Comparison of ENCODE assay signal across 22 cellular contexts in the genomic region with DNA sequence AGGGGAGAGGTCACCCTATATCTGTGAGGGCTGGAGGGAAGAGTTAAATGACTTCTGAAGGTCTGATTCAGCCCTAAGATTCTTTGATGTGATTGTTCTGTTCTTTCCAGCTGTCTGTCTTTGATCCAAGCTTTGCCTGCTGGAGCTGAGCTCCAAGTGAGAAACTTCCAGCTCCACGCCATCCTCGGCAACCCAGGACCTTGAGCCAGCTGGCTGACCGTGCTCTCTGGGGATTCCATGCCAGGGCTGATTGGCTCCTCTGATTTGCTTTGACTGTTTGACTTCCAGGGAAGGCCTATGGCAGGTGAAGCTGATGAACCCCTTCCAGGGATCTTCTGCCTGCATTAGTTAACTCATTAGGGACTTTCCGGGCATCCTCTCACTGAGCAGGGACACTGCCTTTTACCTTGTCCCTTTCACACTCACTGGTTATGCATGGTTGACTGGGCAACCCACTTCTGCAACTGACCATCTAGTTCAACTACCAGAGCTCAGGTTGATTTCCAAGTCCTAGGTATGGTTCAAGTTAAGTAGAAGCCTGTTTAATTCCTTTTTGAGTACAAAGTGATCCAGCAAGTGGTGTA.
DNase-seq lines count a peak whose midpoint lies in the region; ATAC-seq and TF ChIP-seq lines count a peak whose summit lies in the region.
"Had no signal": no experiment of that assay in that cellular context is flagged by ENCODE, and none has a peak within 500 bp of the region (broad histone marks: within the 10 kb centered on the region; RNA-seq: fewer than 3 reads in every experiment).

No MANE protein-coding gene starts in this region.

- TF ChIP-seq POLR2A in gastroesophageal sphincter (IDR thresholded peaks at IDR 0.05), result no peak

- H3K9me3 Mint-ChIP-seq in mesothelial cell of epicardium, result peaks cover 30% of the 10 kb centered on the region
- peaks cover 10% of the 10 kb centered on the region for H3K9me3 Mint-ChIP-seq in activated CD4-positive, alpha-beta T cell treated with anti-CD3 and anti-CD28 coated beads for 36 hours (ENCODE audit: low read depth)
- H3K9me3 Mint-ChIP-seq: activated naive CD4-positive, alpha-beta T cell treated with anti-CD3 and anti-CD28 coated beads, Interleukin-2, amount 10 ng/mL, durations not matched to agents 7 days and 5 days had no signal

- H3K36me3 ChIP-seq in gastroesophageal sphincter (no peaks in the 10 kb centered on the region), aorta (ENCODE audit: control insufficient read depth in 1 of 2, insufficient read depth in 2 of 2, low read length in 1 of 2) (no peaks in the 10 kb centered on the region)
- H3K36me3 ChIP-seq: ovary, sigmoid colon, vagina had no signal

- POLR2A ChIA-PET in activated CD4-positive, alpha-beta T cell treated with anti-CD3 and anti-CD28 coated beads for 36 hours (lab: Charles Lee), result no interaction called here

- no peak for TF ChIP-seq EP300 in gastroesophageal sphincter (IDR thresholded peaks at IDR 0.05)

- TF ChIP-seq CTCF in gastroesophageal sphincter (IDR thresholded peaks at IDR 0.05), result no peak
- TF ChIP-seq CTCF in mesothelial cell of epicardium (IDR thresholded peaks at IDR 0.05; ENCODE audit: unreplicated experiment), result no peak

- H3K4me3 Mint-ChIP-seq in mesothelial cell of epicardium, result no peak overlapping the region
- H3K4me3 Mint-ChIP-seq in activated CD4-positive, alpha-beta T cell treated with anti-CD3 and anti-CD28 coated beads for 36 hours, result no peak overlapping the region
- H3K4me3 Mint-ChIP-seq: activated naive CD4-positive, alpha-beta T cell treated with anti-CD3 and anti-CD28 coated beads, Interleukin-2, amount 10 ng/mL, durations not matched to agents 7 days and 5 days; natural killer cell; T-cell had no signal

- H3K4me1 Mint-ChIP-seq in mesothelial cell of epicardium, result peaks cover 1% of the 10 kb centered on the region
- H3K4me1 Mint-ChIP-seq in activated CD4-positive, alpha-beta T cell treated with anti-CD3 and anti-CD28 coated beads for 36 hours, result no peaks in the 10 kb centered on the region
- H3K4me1 Mint-ChIP-seq: activated naive CD4-positive, alpha-beta T cell treated with anti-CD3 and anti-CD28 coated beads, Interleukin-2, amount 10 ng/mL, durations not matched to agents 7 days and 5 days; natural killer cell; T-cell had no signal

- DNase-seq in Right ventricle myocardium superior (peak; percentile 68), cardiac septum (ENCODE audit: low spot score) (no peak), myocyte (ENCODE audit: low read depth) (peak; percentile 4), aorta (peak; percentile 73 to 90), mesothelial cell of epicardium (ENCODE audit: low spot score in 2 of 2, unreplicated experiment in 2 of 2) (no peak), NCI-H146 (lab: John Stamatoyannopoulos, UW) (no peak)
- DNase-seq in activated CD4-positive, alpha-beta T cell treated with anti-CD3 and anti-CD28 coated beads for 36 hours, result no peak
- DNase-seq: ACHN; activated CD4-positive, CD25-positive, alpha-beta regulatory T cell treated with anti-CD3 and anti-CD28 coated beads, Interleukin-2, amount 50 U/mL, for 72 hours; activated naive CD4-positive, alpha-beta T cell treated with anti-CD3 and anti-CD28 coated beads, Interleukin-2, amount 10 ng/mL, durations not matched to agents 7 days and 5 days; GF-D8; mesendoderm; natural killer cell; NCI-H1930; NCI-H2227 treated with DMSO at 0.1 percent for 48 hours; ovary; PC-9; sigmoid colon; T-cell had no signal

- 25 to 83% methylated on average over 1 to 4 of the region's 4 CpGs for WGBS in gastroesophageal sphincter (ENCODE audit: low coverage in 1 of 2), 2 donors
- WGBS in aorta, 2 donors, result 15 to 22% methylated on average over 4 of the region's 4 CpGs

- CTCF ChIA-PET in activated CD4-positive, alpha-beta T cell treated with anti-CD3 and anti-CD28 coated beads for 36 hours (lab: Charles Lee), result no interaction called here

- H3K27ac ChIP-seq in gastroesophageal sphincter (peak overlapping the region in 3 of 4 donors; percentile 36 to 45 (median 41)), aorta (ENCODE audit: low read depth in 1 of 2, low read length in 2 of 2) (peak overlapping the region; percentile 38 to 99)
- H3K27ac ChIP-seq: KMS-11, ovary, PC-9, vagina had no signal

- peaks cover 0 to 17% (median 2%) of the 10 kb centered on the region in 3 donors for H3K4me1 ChIP-seq in gastroesophageal sphincter
- H3K4me1 ChIP-seq in aorta (ENCODE audit: control insufficient read depth in 1 of 2, insufficient read depth in 2 of 2, low read length in 2 of 2), result peaks cover 0 to 3% of the 10 kb centered on the region in 2 donors

- no peaks in the 10 kb centered on the region for H3K9me3 ChIP-seq in gastroesophageal sphincter
- H3K9me3 ChIP-seq in aorta (ENCODE audit: control insufficient read depth, low read length), result no peaks in the 10 kb centered on the region
- H3K9me3 ChIP-seq: ovary, sigmoid colon, vagina had no signal

- H3K4me3 ChIP-seq in gastroesophageal sphincter, result no peak overlapping the region
- H3K4me3 ChIP-seq in aorta (ENCODE audit: low read length in 2 of 2), result peak overlapping the region in 1 of 2 donors; percentile 24
- H3K4me3 ChIP-seq: ovary, PC-9, sigmoid colon, vagina had no signal

- H3K36me3 Mint-ChIP-seq in mesothelial cell of epicardium, result no peaks in the 10 kb centered on the region
- H3K36me3 Mint-ChIP-seq in activated CD4-positive, alpha-beta T cell treated with anti-CD3 and anti-CD28 coated beads for 36 hours (ENCODE audit: low read depth), result no peaks in the 10 kb centered on the region
- H3K36me3 Mint-ChIP-seq: activated naive CD4-positive, alpha-beta T cell treated with anti-CD3 and anti-CD28 coated beads, Interleukin-2, amount 10 ng/mL, durations not matched to agents 7 days and 5 days; natural killer cell; T-cell had no signal

- H3K27ac Mint-ChIP-seq in mesothelial cell of epicardium, result no peak overlapping the region
- no peak overlapping the region for H3K27ac Mint-ChIP-seq in activated CD4-positive, alpha-beta T cell treated with anti-CD3 and anti-CD28 coated beads for 36 hours
- H3K27ac Mint-ChIP-seq: activated naive CD4-positive, alpha-beta T cell treated with anti-CD3 and anti-CD28 coated beads, Interleukin-2, amount 10 ng/mL, durations not matched to agents 7 days and 5 days; natural killer cell; T-cell had no signal

- H3K27me3 Mint-ChIP-seq in mesothelial cell of epicardium (ENCODE audit: low read depth), result no peaks in the 10 kb centered on the region
- peaks cover 5% of the 10 kb centered on the region for H3K27me3 Mint-ChIP-seq in activated CD4-positive, alpha-beta T cell treated with anti-CD3 and anti-CD28 coated beads for 36 hours

- H3K27me3 ChIP-seq in gastroesophageal sphincter, result no peaks in the 10 kb centered on the region
- no peaks in the 10 kb centered on the region for H3K27me3 ChIP-seq in aorta (ENCODE audit: control insufficient read depth in 1 of 2, insufficient read depth in 2 of 2, low read length in 1 of 2)
- H3K27me3 ChIP-seq: ovary, sigmoid colon, vagina had no signal

- intact Hi-C loops in Right ventricle myocardium superior (cut with DNase I), result no loop called here
- intact Hi-C loops in cardiac septum (cut with DNase I), result no loop called here
- intact Hi-C loops in aorta (cut with DNase I), result no loop called here
- intact Hi-C loops in activated CD4-positive, alpha-beta T cell treated with anti-CD3 and anti-CD28 coated beads for 36 hours (cut with DNase I, micrococcal nuclease), result no loop called here

- ATAC-seq in Right ventricle myocardium superior (ENCODE audit: poor library complexity), result peak; percentile 93
- peak; percentile 61 for ATAC-seq in gastroesophageal sphincter
- ATAC-seq in aorta (ENCODE audit: low FRiP score), result peak; percentile 91
- ATAC-seq in activated CD4-positive, alpha-beta T cell treated with anti-CD3 and anti-CD28 coated beads for 36 hours, result no peak
- ATAC-seq: natural killer cell, T-cell had no signal

Comparison
In these comparisons a context has a peak if more than half of its experiments do, and no peak if none do; other contexts are left out.
1. DNase-seq: peak in Right ventricle myocardium superior (single experiment), myocyte (single experiment) and aorta (2 of 2); none in cardiac septum (single experiment), mesothelial cell of epicardium (0 of 2), NCI-H146 (single experiment) and activated CD4-positive, alpha-beta T cell treated with anti-CD3 and anti-CD28 coated beads for 36 hours (single experiment).